Comparison of ENCODE assay signal across 25 cellular contexts in genomic region chr1:29825941-29826415, GRCh38.
"Had no signal": no experiment of that assay in that cellular context is flagged by ENCODE, and none has a peak within 500 bp of the region (broad histone marks: within the 10 kb centered on the region; RNA-seq: fewer than 3 reads in every experiment).

No MANE protein-coding gene starts in this region.

- H3K27ac Mint-ChIP-seq: activated CD4-positive, alpha-beta T cell treated with anti-CD3 and anti-CD28 coated beads, Interleukin-2, amount 10 ng/mL, durations not matched to agents 24 days and 14 days; activated CD8-positive, alpha-beta T cell treated with anti-CD3 and anti-CD28 coated beads for 36 hours; activated naive CD4-positive, alpha-beta T cell treated with anti-CD3 and anti-CD28 coated beads, Interleukin-2, amount 50 U/mL, for 24 hours; activated naive CD8-positive, alpha-beta T cell treated with anti-CD3 and anti-CD28 coated beads, Interleukin-2, amount 50 U/mL, for 24 hours; activated T-helper 17 cell treated with anti-CD3 and anti-CD28 coated beads, Interleukin-2, amount 50 U/mL, for 72 hours; mesothelial cell of epicardium; naive B cell; nephron progenitor cell; T-helper 17 cell had no signal

- H3K9me3 Mint-ChIP-seq: activated CD4-positive, alpha-beta T cell treated with anti-CD3 and anti-CD28 coated beads, Interleukin-2, amount 10 ng/mL, durations not matched to agents 24 days and 14 days; activated CD8-positive, alpha-beta T cell treated with anti-CD3 and anti-CD28 coated beads for 36 hours; activated naive CD4-positive, alpha-beta T cell treated with anti-CD3 and anti-CD28 coated beads, Interleukin-2, amount 50 U/mL, for 24 hours; activated naive CD8-positive, alpha-beta T cell treated with anti-CD3 and anti-CD28 coated beads, Interleukin-2, amount 50 U/mL, for 24 hours; activated T-cell treated with anti-CD3 and anti-CD28 coated beads, Interleukin-2, amount 50 U/mL, for 4 hours; activated T-helper 17 cell treated with anti-CD3 and anti-CD28 coated beads, Interleukin-2, amount 50 U/mL, for 72 hours; mesothelial cell of epicardium; naive B cell; nephron progenitor cell had no signal

- H3K36me3 Mint-ChIP-seq: activated naive CD4-positive, alpha-beta T cell treated with anti-CD3 and anti-CD28 coated beads, Interleukin-2, amount 50 U/mL, for 24 hours; mesothelial cell of epicardium; naive B cell had no signal

- H3K27ac ChIP-seq: gastrocnemius medialis, hepatocyte, ovary, prostate gland, transverse colon had no signal

- H3K4me1 Mint-ChIP-seq: activated CD4-positive, alpha-beta T cell treated with anti-CD3 and anti-CD28 coated beads, Interleukin-2, amount 10 ng/mL, durations not matched to agents 24 days and 14 days; activated naive CD4-positive, alpha-beta T cell treated with anti-CD3 and anti-CD28 coated beads, Interleukin-2, amount 50 U/mL, for 24 hours; activated naive CD8-positive, alpha-beta T cell treated with anti-CD3 and anti-CD28 coated beads, Interleukin-2, amount 50 U/mL, for 24 hours; activated T-helper 17 cell treated with anti-CD3 and anti-CD28 coated beads, Interleukin-2, amount 50 U/mL, for 72 hours; mesothelial cell of epicardium; T-helper 17 cell had no signal

- H3K9me3 ChIP-seq: gastrocnemius medialis, ovary, prostate gland, transverse colon had no signal

- H3K4me3 Mint-ChIP-seq: activated CD4-positive, alpha-beta T cell treated with anti-CD3 and anti-CD28 coated beads, Interleukin-2, amount 10 ng/mL, durations not matched to agents 24 days and 14 days; activated CD8-positive, alpha-beta T cell treated with anti-CD3 and anti-CD28 coated beads for 36 hours; activated naive CD4-positive, alpha-beta T cell treated with anti-CD3 and anti-CD28 coated beads, Interleukin-2, amount 50 U/mL, for 24 hours; activated naive CD8-positive, alpha-beta T cell treated with anti-CD3 and anti-CD28 coated beads, Interleukin-2, amount 50 U/mL, for 24 hours; activated T-cell treated with anti-CD3 and anti-CD28 coated beads, Interleukin-2, amount 50 U/mL, for 4 hours; activated T-helper 17 cell treated with anti-CD3 and anti-CD28 coated beads, Interleukin-2, amount 50 U/mL, for 72 hours; mesothelial cell of epicardium; naive B cell; nephron progenitor cell; T-helper 17 cell had no signal

- H3K27me3 ChIP-seq: ovary had no signal

- FAIRE-seq: keratinocyte had no signal

- H3K36me3 ChIP-seq: gastrocnemius medialis, ovary, prostate gland, transverse colon had no signal

- H3K4me2 ChIP-seq: hepatocyte had no signal

- H3K4me3 ChIP-seq: gastrocnemius medialis, hepatocyte, ovary, prostate gland, transverse colon had no signal

- H3K4me1 ChIP-seq: gastrocnemius medialis, prostate gland, transverse colon had no signal

- DNase-seq: activated CD4-positive, alpha-beta T cell treated with anti-CD3 and anti-CD28 coated beads, Interleukin-2, amount 10 ng/mL, durations not matched to agents 24 days and 14 days; activated CD4-positive, CD25-positive, alpha-beta regulatory T cell treated with anti-CD3 and anti-CD28 coated beads, Interleukin-2, amount 50 U/mL, for 72 hours; activated CD8-positive, alpha-beta T cell treated with anti-CD3 and anti-CD28 coated beads for 36 hours; activated naive CD8-positive, alpha-beta T cell treated with anti-CD3 and anti-CD28 coated beads, Interleukin-2, amount 50 U/mL, for 24 hours; activated T-cell treated with anti-CD3 and anti-CD28 coated beads, Interleukin-2, amount 50 U/mL, for 4 hours; amygdala; central memory CD4-positive, alpha-beta T cell; effector memory CD4-positive, alpha-beta T cell; gastrocnemius medialis; glutamatergic neuron; left cardiac atrium; mammary epithelial cell; naive B cell; nephron progenitor cell; ovary; stimulated activated naive CD4-positive, alpha-beta T cell; T-helper 17 cell; T1000; transverse colon had no signal
